In genomic region chr12:2064078-2064507, GRCh38 we compare ENCODE assay signal across 10 cellular contexts. TPM values are rescaled to one million over a fixed set of nuclear protein-coding genes. Genes with fewer than 3 reads are reported as not detected.
DNase-seq lines count a peak whose midpoint lies in the region; ATAC-seq, FAIRE-seq and TF ChIP-seq lines count a peak whose summit lies in the region.
"Had no signal": no experiment of that assay in that cellular context is flagged by ENCODE, and none has a peak within 500 bp of the region (broad histone marks: within the 10 kb centered on the region; RNA-seq: fewer than 3 reads in every experiment).

No MANE protein-coding gene starts in this region.

- intact Hi-C loops in psoas muscle (cut with DNase I) = no loop called here

- H3K4me3 ChIP-seq in SK-N-SH (ENCODE audit: low read depth in 2 of 2, low read length in 1 of 2) (peak overlapping the region in 1 of 2 experiments; percentile 31; a peak in 1 of 4 replicates), fibroblast of the aortic adventitia (ENCODE audit: low read depth, low read length) (peak overlapping the region; percentile 47), suprapubic skin (peak overlapping the region; percentile 19), psoas muscle (no peak overlapping the region)

- TF ChIP-seq POLR2A in suprapubic skin (IDR thresholded peaks at IDR 0.05) = no peak

- no peak for TF ChIP-seq EP300 in SK-N-SH (IDR thresholded peaks at IDR 0.05; ENCODE audit: borderline replicate concordance in 1 of 2, low read depth in 1 of 2, low read length in 1 of 2)
- no peak for TF ChIP-seq EP300 in suprapubic skin (IDR thresholded peaks at IDR 0.05)

- no peaks in the 10 kb centered on the region for H3K79me2 ChIP-seq in SK-N-SH (ENCODE audit: insufficient read depth)

- H3K9me3 ChIP-seq in SK-N-SH (0 out of 2 replicates have a peak, but pooled peaks cover 3% of the 10 kb centered on the region), suprapubic skin (no peaks in the 10 kb centered on the region), psoas muscle (no peaks in the 10 kb centered on the region)

- H3K27me3 ChIP-seq in SK-N-SH (ENCODE audit: insufficient read depth) = no peaks in the 10 kb centered on the region
- no peaks in the 10 kb centered on the region for H3K27me3 ChIP-seq in suprapubic skin
- peaks cover 0 to 20% (median 2%) of the 10 kb centered on the region in 3 donors for H3K27me3 ChIP-seq in psoas muscle (ENCODE audit: insufficient read depth in 3 of 3, low read length in 2 of 3)

- peak overlapping the region; percentile 28 for H3K4me2 ChIP-seq in SK-N-SH

- no peak for FAIRE-seq in frontal cortex (lab: Jason Lieb, UNC)

- H3K9me2 ChIP-seq in SK-N-SH = no peaks in the 10 kb centered on the region

- H3K4me1 ChIP-seq in SK-N-SH (ENCODE audit: control insufficient read depth in 1 of 2, insufficient read depth in 2 of 2, low read depth in 1 of 2, low read length in 1 of 2) (peaks cover 0 to 18% of the 10 kb centered on the region in 2 experiments; a peak in 2 of 4 replicates), suprapubic skin (peaks cover 9% of the 10 kb centered on the region), psoas muscle (no peaks in the 10 kb centered on the region)

- H3K36me3 ChIP-seq in SK-N-SH (replicated peaks in 1 of 2; ENCODE audit: control insufficient read depth in 1 of 2, insufficient read depth in 2 of 2, low read length in 1 of 2) (no peaks in the 10 kb centered on the region), suprapubic skin (no peaks in the 10 kb centered on the region), psoas muscle (ENCODE audit: insufficient read depth in 1 of 2, low read depth in 1 of 2) (no peaks in the 10 kb centered on the region)

- CTCF ChIA-PET in SK-N-SH (lab: Yijun Ruan, JAX) = interaction anchor here (0.7 to 2.2 kb wide), 6 partner anchors 9 to 519 kb away, joined by 3 to 14 read pairs (median 4); no protein-coding TSS in a partner anchor

- DNase-seq in activated CD4-positive, alpha-beta T cell treated with anti-CD3 and anti-CD28 coated beads for 48 hours = peak; percentile 16
- DNase-seq in activated CD4-positive, alpha-beta T cell treated with anti-CD3 and anti-CD28 coated beads for 1 hour = no peak
- DNase-seq in SK-N-SH = peak; percentile 73
- DNase-seq in fibroblast of the aortic adventitia (ENCODE audit: low read depth) = peak; percentile 67
- DNase-seq in suprapubic skin (ENCODE audit: low spot score in 2 of 2) = no peak
- DNase-seq in frontal cortex (ENCODE audit: low spot score in 2 of 2) = no peak
- no peak for DNase-seq in psoas muscle
- DNase-seq in NCI-H1048 (lab: John Stamatoyannopoulos, UW) = no peak

- TF ChIP-seq CTCF in SK-N-SH (IDR thresholded peaks at IDR 0.05) = no peak
- no peak for TF ChIP-seq CTCF in fibroblast of the aortic adventitia (IDR thresholded peaks at IDR 0.05; ENCODE audit: insufficient read depth, low read length)
- TF ChIP-seq CTCF in suprapubic skin (IDR thresholded peaks at IDR 0.05) = no peak
- no peak for TF ChIP-seq CTCF in psoas muscle (IDR thresholded peaks at IDR 0.05)

- no peak for TF ChIP-seq RAD21 in SK-N-SH (IDR thresholded peaks at IDR 0.05; ENCODE audit: low read length)

- H2AFZ ChIP-seq in SK-N-SH (ENCODE audit: low read depth) = no peak overlapping the region; the same call in 1 of the 2 replicates

- POLR2A ChIA-PET in SK-N-SH (lab: Yijun Ruan, JAX) = interaction anchor here (0.6 kb wide), 1 partner anchor 16 kb away, joined by 4 read pairs; no protein-coding TSS in a partner anchor

- no peak for ATAC-seq in psoas muscle

- H3K27ac ChIP-seq in SK-N-SH (ENCODE audit: low read depth in 2 of 2, low read length in 1 of 2) (peak overlapping the region in 1 of 2 experiments; percentile 82; a peak in 2 of 4 replicates), suprapubic skin (no peak overlapping the region), psoas muscle (no peak overlapping the region)
- H3K27ac ChIP-seq: RWPE1 had no signal

- WGBS in SK-N-SH (ENCODE audit: low lambda C conversion rate) = 22% methylated on average over 5 of the region's 5 CpGs
- WGBS in suprapubic skin = 21% methylated on average over 5 of the region's 5 CpGs
- WGBS in psoas muscle, 3 donors = 34 to 46% (median 35%) methylated on average over 5 of the region's 5 CpGs

- no peaks in the 10 kb centered on the region for H4K20me1 ChIP-seq in SK-N-SH (ENCODE audit: insufficient read depth)

- H3F3A ChIP-seq in SK-N-SH (replicated peaks; ENCODE audit: insufficient read depth) = no peaks in the 10 kb centered on the region

- H3K9ac ChIP-seq in SK-N-SH = no peak overlapping the region

TF ChIP-seq in SK-N-SH, 30 proteins besides CTCF, POLR2A, EP300 and RAD21:
- TF ChIP-seq FOSL2 (IDR thresholded peaks at IDR 0.05; ENCODE audit: borderline replicate concordance, low read depth) (no peak), RCOR1 (IDR thresholded peaks at IDR 0.05; ENCODE audit: low read length) (peak; percentile 13; the same call in 1 of the 2 replicates), GATA2 (CRISPR knock-in tag; IDR thresholded peaks at IDR 0.05) (peak; percentile 93), TCF12 (IDR thresholded peaks at IDR 0.05) (0 out of 2 replicates have a peak, but pooled peaks have one; percentile 3), MXI1 (IDR thresholded peaks at IDR 0.05; ENCODE audit: low read depth, low read length) (no peak), FOXJ3 (CRISPR knock-in tag; IDR thresholded peaks at IDR 0.05) (0 out of 2 replicates have a peak, but pooled peaks have one; percentile 34)
- TF ChIP-seq, protein P1, sequence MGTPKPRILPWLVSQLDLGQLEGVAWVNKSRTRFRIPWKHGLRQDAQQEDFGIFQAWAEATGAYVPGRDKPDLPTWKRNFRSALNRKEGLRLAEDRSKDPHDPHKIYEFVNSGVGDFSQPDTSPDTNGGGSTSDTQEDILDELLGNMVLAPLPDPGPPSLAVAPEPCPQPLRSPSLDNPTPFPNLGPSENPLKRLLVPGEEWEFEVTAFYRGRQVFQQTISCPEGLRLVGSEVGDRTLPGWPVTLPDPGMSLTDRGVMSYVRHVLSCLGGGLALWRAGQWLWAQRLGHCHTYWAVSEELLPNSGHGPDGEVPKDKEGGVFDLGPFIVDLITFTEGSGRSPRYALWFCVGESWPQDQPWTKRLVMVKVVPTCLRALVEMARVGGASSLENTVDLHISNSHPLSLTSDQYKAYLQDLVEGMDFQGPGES (IDR thresholded peaks at IDR 0.05; ENCODE audit: low read depth, low read length) = no peak
- TF ChIP-seq, protein P2, sequence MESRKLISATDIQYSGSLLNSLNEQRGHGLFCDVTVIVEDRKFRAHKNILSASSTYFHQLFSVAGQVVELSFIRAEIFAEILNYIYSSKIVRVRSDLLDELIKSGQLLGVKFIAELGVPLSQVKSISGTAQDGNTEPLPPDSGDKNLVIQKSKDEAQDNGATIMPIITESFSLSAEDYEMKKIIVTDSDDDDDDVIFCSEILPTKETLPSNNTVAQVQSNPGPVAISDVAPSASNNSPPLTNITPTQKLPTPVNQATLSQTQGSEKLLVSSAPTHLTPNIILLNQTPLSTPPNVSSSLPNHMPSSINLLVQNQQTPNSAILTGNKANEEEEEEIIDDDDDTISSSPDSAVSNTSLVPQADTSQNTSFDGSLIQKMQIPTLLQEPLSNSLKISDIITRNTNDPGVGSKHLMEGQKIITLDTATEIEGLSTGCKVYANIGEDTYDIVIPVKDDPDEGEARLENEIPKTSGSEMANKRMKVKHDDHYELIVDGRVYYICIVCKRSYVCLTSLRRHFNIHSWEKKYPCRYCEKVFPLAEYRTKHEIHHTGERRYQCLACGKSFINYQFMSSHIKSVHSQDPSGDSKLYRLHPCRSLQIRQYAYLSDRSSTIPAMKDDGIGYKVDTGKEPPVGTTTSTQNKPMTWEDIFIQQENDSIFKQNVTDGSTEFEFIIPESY (IDR thresholded peaks at IDR 0.05; ENCODE audit: borderline replicate concordance, low read depth) = no peak
TF ChIP-seq in SK-N-SH: peak in this region for 4.

RNA-seq across cellular contexts. Expression of gene CACNA1C, which starts 11.3 kb away (rescaled TPM):
- 1.5 and 1.6 TPM in 2 replicates for polyA plus RNA-seq in SK-N-SH (2012; rRNA removed)
- polyA plus RNA-seq in SK-N-SH (2012; cell fraction: cytosol; rRNA removed) = 0.68 and 1.6 TPM in 2 replicates
- 7.6 and 7.9 TPM in 2 replicates for polyA plus RNA-seq in SK-N-SH (2012; cell fraction: nucleus; rRNA removed)
- total RNA-seq in fibroblast of the aortic adventitia (ENCODE audit: low replicate concordance) = 6.0 and 16.6 TPM in 2 replicates
- 1 to 10 TPM; 1.4 to 3.7 (median 2.2) TPM for total RNA-seq in suprapubic skin
- 20.0 TPM for total RNA-seq in frontal cortex
- 1 to 10 TPM in 3 of 4 donors, under 1 TPM in 1; 0.95 to 2.9 (median 1.3) TPM for total RNA-seq in psoas muscle
- polyA plus RNA-seq in psoas muscle = under 1 TPM; 0.26 to 0.48 (median 0.46) TPM
- total RNA-seq: epithelial cell of proximal tubule had no signal

RNA-seq across cellular contexts. Expression of gene DCP1B, which starts 59.8 kb away (rescaled TPM):
- 18.8 and 23.2 TPM in 2 replicates for polyA plus RNA-seq in SK-N-SH (2012; rRNA removed)
- 15.7 and 18.5 TPM in 2 replicates for polyA plus RNA-seq in SK-N-SH (2012; cell fraction: cytosol; rRNA removed)
- 17.7 and 23.4 TPM in 2 replicates for polyA plus RNA-seq in SK-N-SH (2012; cell fraction: nucleus; rRNA removed)
- total RNA-seq in fibroblast of the aortic adventitia (ENCODE audit: low replicate concordance) = 6.2 and 23.5 TPM in 2 replicates
- 10 to 100 TPM; 11.5 to 19.5 (median 13.3) TPM for total RNA-seq in suprapubic skin
- total RNA-seq in frontal cortex = 6.1 TPM
- 10 to 100 TPM in 1 of 4 donors, 1 to 10 TPM in 3; 8.7 to 13.8 (median 9.9) TPM for total RNA-seq in psoas muscle
- polyA plus RNA-seq in psoas muscle = 10 to 100 TPM in 1 of 3 donors, 1 to 10 TPM in 2; 1.7 to 13.0 (median 8.4) TPM

Comparison
In these comparisons a context has a peak if more than half of its experiments do, and no peak if none do; other contexts are left out.
1. DNase-seq: peak in activated CD4-positive, alpha-beta T cell treated with anti-CD3 and anti-CD28 coated beads for 48 hours (single experiment), SK-N-SH (single experiment) and fibroblast of the aortic adventitia (single experiment); none in activated CD4-positive, alpha-beta T cell treated with anti-CD3 and anti-CD28 coated beads for 1 hour (single experiment), suprapubic skin (0 of 2), frontal cortex (0 of 2), psoas muscle (0 of 2) and NCI-H1048 (single experiment).